Comparison of ENCODE assay signal across 29 cellular contexts in genomic region chr6:138857792-138858191, GRCh38.
"Had no signal": no experiment of that assay in that cellular context is flagged by ENCODE, and none has a peak within 500 bp of the region (broad histone marks: within the 10 kb centered on the region; RNA-seq: fewer than 3 reads in every experiment).

No MANE protein-coding gene starts in this region.

- H3K4me1 ChIP-seq: lower lobe of right lung, prostate gland, right atrium auricular region, suprapubic skin, transverse colon, upper lobe of right lung, uterus had no signal

- ATAC-seq: effector memory CD8-positive, alpha-beta T cell; heart right ventricle; left ventricle myocardium superior; lower lobe of right lung; naive thymus-derived CD8-positive, alpha-beta T cell; sciatic nerve; stimulated activated naive CD8-positive, alpha-beta T cell treated with anti-CD3 and anti-CD28 coated beads, Interleukin-15, amount 100 ng/mL, for 72 hours; upper lobe of right lung had no signal

- DNase-seq: effector memory CD8-positive, alpha-beta T cell; erythroblast; esophagus squamous epithelium; foreskin melanocyte; glutamatergic neuron; heart right ventricle; hypothalamus; immature natural killer cell; islet precursor cell; kidney glomerular epithelial cell; left ventricle myocardium superior; lower lobe of right lung; naive thymus-derived CD8-positive, alpha-beta T cell; nephron progenitor cell; nucleus accumbens; stimulated activated CD4-positive, alpha-beta T cell treated with anti-CD3 and anti-CD28 coated beads, Interleukin-12 subunit alpha, Interleukin-12 subunit beta, amount 100 ng/mL, for 4 hours; stimulated activated CD4-positive, alpha-beta T cell treated with anti-CD3 and anti-CD28 coated beads, Interleukin-1b, Interleukin-23, amount 100 ng/mL, for 48 hours; stimulated activated CD4-positive, alpha-beta T cell treated with anti-CD3 and anti-CD28 coated beads, Interleukin-4, amount 100 ng/mL, for 1 hour; stimulated activated CD8-positive, alpha-beta memory T cell treated with anti-CD3 and anti-CD28 coated beads, Interleukin-4, amount 100 ng/mL, for 48 hours; stimulated activated naive CD4-positive, alpha-beta T cell; stimulated activated naive CD8-positive, alpha-beta T cell treated with anti-CD3 and anti-CD28 coated beads, Interleukin-15, amount 100 ng/mL, for 72 hours; transverse colon; upper lobe of right lung; uterus had no signal

- H3K27me3 ChIP-seq: esophagus squamous epithelium, heart right ventricle, right atrium auricular region, suprapubic skin, transverse colon, upper lobe of right lung, uterus had no signal

- H3K36me3 ChIP-seq: esophagus squamous epithelium, heart right ventricle, lower lobe of right lung, prostate gland, right atrium auricular region, suprapubic skin, transverse colon, upper lobe of right lung, uterus had no signal

- H3K4me2 ChIP-seq: smooth muscle cell had no signal

- H3K9me3 ChIP-seq: esophagus squamous epithelium, heart right ventricle, lower lobe of right lung, prostate gland, right atrium auricular region, suprapubic skin, transverse colon, upper lobe of right lung, uterus had no signal

- H3K4me3 ChIP-seq: esophagus squamous epithelium, heart right ventricle, lower lobe of right lung, prostate gland, right atrium auricular region, smooth muscle cell, suprapubic skin, transverse colon, upper lobe of right lung, uterus had no signal

- H3K27ac ChIP-seq: esophagus squamous epithelium, heart right ventricle, lower lobe of right lung, prostate gland, right atrium auricular region, suprapubic skin, transverse colon, upper lobe of right lung, uterus had no signal
